17 cellular contexts compared by ENCODE assay signal in genomic region chr6:87122477-87122876, GRCh38. TPM values are rescaled to one million over a fixed set of nuclear protein-coding genes. Genes with fewer than 3 reads are reported as not detected.
"Had no signal": no experiment of that assay in that cellular context is flagged by ENCODE, and none has a peak within 500 bp of the region (broad histone marks: within the 10 kb centered on the region; RNA-seq: fewer than 3 reads in every experiment).

No MANE protein-coding gene starts in this region.

- H3K4me1 Mint-ChIP-seq: activated naive CD4-positive, alpha-beta T cell treated with anti-CD3 and anti-CD28 coated beads, Interleukin-2, amount 10 ng/mL, durations not matched to agents 7 days and 5 days; brain; nephron progenitor cell had no signal

- H3K4me3 Mint-ChIP-seq: activated naive CD4-positive, alpha-beta T cell treated with anti-CD3 and anti-CD28 coated beads, Interleukin-2, amount 10 ng/mL, durations not matched to agents 7 days and 5 days; brain; nephron progenitor cell had no signal

- H3K9ac ChIP-seq: SK-N-SH had no signal

- H3K4me2 ChIP-seq: SK-N-SH had no signal

- H3K4me1 ChIP-seq: adrenal gland, psoas muscle, sigmoid colon, suprapubic skin had no signal

- H3K36me3 ChIP-seq: adrenal gland, sigmoid colon, suprapubic skin had no signal

- DNase-seq: activated CD4-positive, alpha-beta T cell treated with anti-CD3 and anti-CD28 coated beads for 48 hours; activated naive CD4-positive, alpha-beta T cell treated with anti-CD3 and anti-CD28 coated beads, Interleukin-2, amount 10 ng/mL, durations not matched to agents 7 days and 5 days; adrenal gland; nephron progenitor cell; psoas muscle; sigmoid colon; SK-N-SH; stimulated activated CD4-positive, alpha-beta T cell treated with anti-CD3 and anti-CD28 coated beads, Interleukin-2, amount 100 ng/mL, for 48 hours; stimulated activated naive CD4-positive, alpha-beta T cell treated with Interleukin-2 at 50 U/mL for 16 hours; T-helper 1 cell had no signal

- H3K27ac Mint-ChIP-seq: activated naive CD4-positive, alpha-beta T cell treated with anti-CD3 and anti-CD28 coated beads, Interleukin-2, amount 10 ng/mL, durations not matched to agents 7 days and 5 days; brain; nephron progenitor cell had no signal

- ATAC-seq: psoas muscle had no signal

- H3K9me3 ChIP-seq: adrenal gland, psoas muscle, sigmoid colon, SK-N-SH, suprapubic skin had no signal

- H3K27me3 Mint-ChIP-seq: brain had no signal

- H3K27ac ChIP-seq: adrenal gland, psoas muscle, sigmoid colon, suprapubic skin had no signal

- H3K4me3 ChIP-seq: adrenal gland, psoas muscle, suprapubic skin had no signal

- H3K36me3 Mint-ChIP-seq: activated naive CD4-positive, alpha-beta T cell treated with anti-CD3 and anti-CD28 coated beads, Interleukin-2, amount 10 ng/mL, durations not matched to agents 7 days and 5 days; brain had no signal

RNA-seq across cellular contexts. Expression of gene CGA, which starts 27.6 kb away (rescaled TPM):
- total RNA-seq: liver, mesenteric fat pad, osteoblast, sigmoid colon, urinary bladder had no signal
- polyA plus RNA-seq: keratinocyte, liver, sigmoid colon, urinary bladder had no signal
